In the genomic region with DNA sequence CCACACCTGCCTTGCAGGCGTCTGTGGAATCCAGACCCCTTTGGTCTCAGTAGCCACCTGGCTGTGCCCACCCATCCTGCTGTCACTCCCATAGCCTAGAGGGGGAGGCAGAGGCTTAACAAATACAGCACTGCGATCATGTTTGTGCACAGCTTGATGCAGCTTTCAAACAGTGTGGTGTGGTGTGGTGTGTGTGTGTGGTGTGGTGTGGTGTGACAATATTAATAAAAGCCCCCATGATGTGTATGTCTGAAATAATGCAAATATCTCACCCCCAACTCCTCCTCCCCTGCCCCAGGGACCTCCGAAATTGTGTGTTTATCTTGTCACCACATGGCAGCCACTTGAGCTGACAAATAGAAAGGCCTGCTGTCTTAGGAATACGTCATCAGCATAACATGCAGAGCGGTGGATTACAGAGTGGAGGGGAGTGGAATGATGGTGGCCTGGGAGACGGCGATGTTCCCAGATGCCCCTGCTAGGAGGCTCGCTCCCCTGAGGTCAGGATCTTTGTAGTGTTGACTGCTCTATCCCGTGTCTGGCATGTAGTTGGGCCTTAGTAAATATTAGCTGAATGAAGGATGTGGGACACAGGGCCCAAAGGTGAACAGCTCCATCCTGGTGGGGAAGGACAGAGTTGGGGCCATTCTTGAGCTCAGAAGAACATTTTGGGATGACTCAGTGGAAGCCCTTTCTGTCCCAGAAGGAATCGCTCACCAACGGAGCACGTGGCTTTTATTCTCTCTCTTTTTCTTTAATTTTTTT, we compare ENCODE assay signal across 8 cellular contexts. TPM values are rescaled to one million over a fixed set of nuclear protein-coding genes. Genes with fewer than 3 reads are reported as not detected.
DNase-seq lines count a peak whose midpoint lies in the region; ATAC-seq, FAIRE-seq and TF ChIP-seq lines count a peak whose summit lies in the region.

No MANE protein-coding gene starts in this region.

- H3K36me3 ChIP-seq in PC-9 (ENCODE audit: low read depth) (no peaks in the 10 kb centered on the region), mesodermal cell (ENCODE audit: control insufficient read depth, insufficient read depth, low read length) (peaks cover 20% of the 10 kb centered on the region)

- H3K4me3 ChIP-seq in PC-9 (no peak overlapping the region), coronary artery (peak overlapping the region; percentile 1), mesodermal cell (ENCODE audit: extremely low read depth, insufficient read depth, low read length, poor library complexity, severe bottlenecking) (no peak overlapping the region)

- H3K27me3 Mint-ChIP-seq in immature natural killer cell (ENCODE audit: low read depth in 3 of 3): peaks cover 3 to 6% (median 6%) of the 10 kb centered on the region in 3 donors

- H3K9me2 ChIP-seq in PC-9 (ENCODE audit: insufficient read depth): no peaks in the 10 kb centered on the region

- intact Hi-C loops in PC-9 (cut with micrococcal nuclease; ENCODE audit: unreplicated experiment): no loop called here

- 82 to 84% methylated on average over 7 to 9 of the region's 12 CpGs for WGBS in mesodermal cell (ENCODE audit: insufficient coverage in 2 of 2), 2 experiments

- TF ChIP-seq POLR2A in GM12892 (IDR thresholded peaks at IDR 0.05; ENCODE audit: low read depth, low read length): no peak

- no peak for ATAC-seq in GM21367 (IDR thresholded peaks at IDR 0.05; ENCODE audit: unreplicated experiment)

- CTCF ChIA-PET in PC-9 (lab: Charles Lee): interaction anchor here (0.6 to 1.3 kb wide), 4 partner anchors 13 to 76 kb away, joined by 3 to 7 read pairs (median 4); partner anchors contain the start of gene NOL12

- H3K4me1 ChIP-seq in PC-9 (replicated peaks; ENCODE audit: insufficient read depth): peaks cover 28% of the 10 kb centered on the region
- peaks cover 18% of the 10 kb centered on the region for H3K4me1 ChIP-seq in mesodermal cell (ENCODE audit: control insufficient read depth, insufficient read depth, low read length, poor library complexity, severe bottlenecking)

- peaks cover 17% of the 10 kb centered on the region for H3F3A ChIP-seq in PC-9 (ENCODE audit: insufficient read depth, low read depth)

- peak overlapping the region; percentile 98; the same call in 1 of the 2 replicates for H3K4me2 ChIP-seq in PC-9

- H3K4me1 Mint-ChIP-seq in immature natural killer cell: peaks cover 46 to 49% of the 10 kb centered on the region in 2 donors

- DNase-seq in AG08396 (ENCODE audit: low spot score) (peak; percentile 71), GM12892 (ENCODE audit: insufficient read length) (no peak), PC-9 (no peak), coronary artery (ENCODE audit: low spot score) (no peak), immature natural killer cell (no peak), RCC 7860 (ENCODE audit: low spot score) (no peak)

- POLR2A ChIA-PET in PC-9 (lab: Charles Lee; ENCODE audit: unreplicated experiment): interaction anchor here (0.6 to 0.8 kb wide), 3 partner anchors 16 to 146 kb away, joined by 3 to 4 read pairs (median 4); partner anchors contain the start of gene GCAT

- TF ChIP-seq CTCF in PC-9 (conservative IDR thresholded peaks at IDR 0.05): peak; percentile 47
- TF ChIP-seq CTCF in coronary artery (IDR thresholded peaks at IDR 0.05): no peak

- H3K36me3 Mint-ChIP-seq in immature natural killer cell: no peaks in the 10 kb centered on the region

- peak overlapping the region in 2 of 6 donors; percentile 53 to 61 for H3K27ac Mint-ChIP-seq in immature natural killer cell

- peak; percentile 54 for FAIRE-seq in GM12892 (lab: Jason Lieb, UNC)
- FAIRE-seq in RCC 7860 (lab: Jason Lieb, UNC): no peak

- H3K9me3 ChIP-seq in PC-9 (ENCODE audit: insufficient read depth, low read depth) (no peaks in the 10 kb centered on the region), mesodermal cell (ENCODE audit: control insufficient read depth, low read length) (no peaks in the 10 kb centered on the region)

- H3K9me3 Mint-ChIP-seq in immature natural killer cell: no peaks in the 10 kb centered on the region

- H3K79me2 ChIP-seq in PC-9 (ENCODE audit: low read depth): peaks cover 32% of the 10 kb centered on the region

- H3K4me3 Mint-ChIP-seq in immature natural killer cell: peak overlapping the region in 2 of 5 donors; percentile 27 to 85

- no peak overlapping the region for H3K27ac ChIP-seq in PC-9
- H3K27ac ChIP-seq in coronary artery: peak overlapping the region in 1 of 2 donors; percentile 75
- H3K27ac ChIP-seq in mesodermal cell (ENCODE audit: low read depth, low read length, severe bottlenecking): peak overlapping the region; percentile 59

- no peak overlapping the region for H2AFZ ChIP-seq in PC-9

- no TSS peak for BruUV-seq in PC-9 (replicated peaks; lab: Mats Ljungman, UMichigan)

- H4K20me1 ChIP-seq in PC-9 (ENCODE audit: insufficient read depth): peaks cover 14% of the 10 kb centered on the region

- H3K27me3 ChIP-seq in PC-9 (ENCODE audit: insufficient read depth, low read depth): no peaks in the 10 kb centered on the region

RNA-seq across cellular contexts. Expression of gene PDXP, which starts 2.8 kb away (rescaled TPM):
- 31.5 TPM for polyA plus RNA-seq in GM12892 (2012; ENCODE audit: missing spikeins)
- 10.9 and 13.5 TPM in 2 replicates for total RNA-seq in PC-9 (2021)
- polyA plus RNA-seq in mesodermal cell (2013, experiment 1 of 2): 21.0 TPM
- polyA plus RNA-seq in mesodermal cell (2013, experiment 2 of 2): 15.1 TPM
- 10 to 100 TPM in 1 of 3 donors, 1 to 10 TPM in 2; 2.2 to 13.2 (median 7.7) TPM for polyA plus RNA-seq in immature natural killer cell

RNA-seq across cellular contexts. Expression of gene LGALS1, which starts 14.1 kb away (rescaled TPM):
- polyA plus RNA-seq in GM12892 (2012; ENCODE audit: missing spikeins): 993 TPM
- 734 and 791 TPM in 2 replicates for total RNA-seq in PC-9 (2021)
- polyA plus RNA-seq in mesodermal cell (2013, experiment 1 of 2): 1,236 TPM
- polyA plus RNA-seq in mesodermal cell (2013, experiment 2 of 2): 1,057 TPM
- 100 to 1,000 TPM; 416 to 572 (median 473) TPM for polyA plus RNA-seq in immature natural killer cell

RNA-seq across cellular contexts. Expression of gene SH3BP1, which starts 21.9 kb away (rescaled TPM):
- 35.9 TPM for polyA plus RNA-seq in GM12892 (2012; ENCODE audit: missing spikeins)
- 52.1 and 60.5 TPM in 2 replicates for total RNA-seq in PC-9 (2021)
- polyA plus RNA-seq in mesodermal cell (2013, experiment 1 of 2): 38.7 TPM
- polyA plus RNA-seq in mesodermal cell (2013, experiment 2 of 2): 31.5 TPM
- polyA plus RNA-seq in immature natural killer cell: 10 to 100 TPM; 12.6 to 41.2 (median 21.2) TPM

RNA-seq across cellular contexts. Expression of gene NOL12, which starts 24.8 kb away (rescaled TPM):
- 18.5 TPM for polyA plus RNA-seq in GM12892 (2012; ENCODE audit: missing spikeins)
- 42.1 and 44.3 TPM in 2 replicates for total RNA-seq in PC-9 (2021)
- 13.9 TPM for polyA plus RNA-seq in mesodermal cell (2013, experiment 1 of 2)
- 13.0 TPM for polyA plus RNA-seq in mesodermal cell (2013, experiment 2 of 2)
- 10 to 100 TPM; 34.6 to 59.3 (median 42.3) TPM for polyA plus RNA-seq in immature natural killer cell

RNA-seq across cellular contexts. Expression of gene TRIOBP, which starts 35.5 kb away (rescaled TPM):
- 9.2 TPM for polyA plus RNA-seq in GM12892 (2012; ENCODE audit: missing spikeins)
- total RNA-seq in PC-9 (2021): 170 and 172 TPM in 2 replicates
- 79.5 TPM for polyA plus RNA-seq in mesodermal cell (2013, experiment 1 of 2)
- polyA plus RNA-seq in mesodermal cell (2013, experiment 2 of 2): 69.5 TPM
- 10 to 100 TPM; 15.0 to 22.4 (median 20.8) TPM for polyA plus RNA-seq in immature natural killer cell
